Comparison of ENCODE assay signal across 20 cellular contexts in the genomic region with DNA sequence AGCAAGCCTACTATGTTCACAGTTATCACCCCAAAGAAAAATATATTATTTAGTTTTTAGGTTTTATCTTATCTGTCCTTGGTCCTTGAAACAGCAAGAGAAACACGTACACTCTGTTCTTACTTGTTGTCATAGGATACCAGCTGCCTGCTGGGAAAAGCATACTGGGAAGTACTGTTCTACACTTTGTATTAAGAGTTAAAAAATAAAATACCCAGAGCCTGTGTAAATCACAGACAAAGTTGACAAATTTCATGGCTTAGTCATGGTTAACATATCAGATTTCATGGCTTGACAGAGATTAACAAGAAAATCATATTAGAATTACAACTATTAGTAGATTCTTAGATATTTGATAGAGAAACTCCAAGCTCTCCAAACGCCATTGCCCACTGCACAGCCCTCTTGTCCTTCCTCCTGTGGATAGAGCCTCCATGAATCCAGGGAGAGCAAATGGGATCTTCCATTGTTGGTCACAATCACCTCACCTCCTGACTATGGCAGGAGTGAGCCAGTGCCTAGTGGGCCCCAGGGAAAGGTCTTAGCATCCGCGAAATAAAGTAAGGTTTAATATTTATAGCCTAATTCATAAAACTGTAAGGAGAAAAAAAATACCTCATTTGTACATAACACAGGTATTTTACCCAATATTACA.
A peak's percentile ranks its signal among the peaks of the same experiment; 100 is the strongest.
DNase-seq lines count a peak whose midpoint lies in the region; TF ChIP-seq lines count a peak whose summit lies in the region.
"Had no signal": no experiment of that assay in that cellular context is flagged by ENCODE, and none has a peak within 500 bp of the region (broad histone marks: within the 10 kb centered on the region; RNA-seq: fewer than 3 reads in every experiment).

No MANE protein-coding gene starts in this region.

- no peaks in the 10 kb centered on the region for H3K9me3 Mint-ChIP-seq in CD14-positive monocyte
- H3K9me3 Mint-ChIP-seq in dendritic cell treated with granulocyte-macrophage colony-stimulating factor and Interleukin-4, amounts not matched to agents 40 ng/mL and 50 ng/mL, for 4 days, result no peaks in the 10 kb centered on the region
- no peaks in the 10 kb centered on the region for H3K9me3 Mint-ChIP-seq in neural crest cell
- H3K9me3 Mint-ChIP-seq: activated B cell treated with CpG ODN at 0.5 μM for 24 hours; activated CD4-positive, alpha-beta memory T cell treated with anti-CD3 and anti-CD28 coated beads for 36 hours; activated naive CD8-positive, alpha-beta T cell treated with anti-CD3 and anti-CD28 coated beads, Interleukin-2, amount 50 U/mL, for 24 hours; stimulated activated naive CD8-positive, alpha-beta T cell treated with anti-CD3 and anti-CD28 coated beads, Interleukin-15, Interleukin-2, amounts not matched to agents 100 ng/mL and 50 ng/mL, for 24 hours had no signal

- H3K27me3 Mint-ChIP-seq in CD14-positive monocyte (ENCODE audit: low read depth in 3 of 3) (peaks cover 1 to 3% (median 2%) of the 10 kb centered on the region in 3 donors), neural crest cell (ENCODE audit: low read depth) (no peaks in the 10 kb centered on the region)
- H3K27me3 Mint-ChIP-seq in dendritic cell treated with granulocyte-macrophage colony-stimulating factor and Interleukin-4, amounts not matched to agents 40 ng/mL and 50 ng/mL, for 4 days, result no peaks in the 10 kb centered on the region
- H3K27me3 Mint-ChIP-seq: activated B cell treated with CpG ODN at 0.5 μM for 24 hours; activated naive CD8-positive, alpha-beta T cell treated with anti-CD3 and anti-CD28 coated beads, Interleukin-2, amount 50 U/mL, for 24 hours had no signal

- no peak for TF ChIP-seq CTCF in CD14-positive monocyte (IDR thresholded peaks at IDR 0.05)
- TF ChIP-seq CTCF in neural crest cell (conservative IDR thresholded peaks at IDR 0.05), result no peak
- TF ChIP-seq CTCF in GM20000 (IDR thresholded peaks at IDR 0.05; ENCODE audit: extremely low read depth, missing control alignments), result no peak

- intact Hi-C loops in CD14-positive monocyte (cut with micrococcal nuclease), result no loop called here
- intact Hi-C loops in dendritic cell treated with granulocyte-macrophage colony-stimulating factor and Interleukin-4, amounts not matched to agents 40 ng/mL and 50 ng/mL, for 4 days (cut with micrococcal nuclease), result no loop called here

- H3K36me3 Mint-ChIP-seq in CD14-positive monocyte (no peaks in the 10 kb centered on the region), neural crest cell (ENCODE audit: low read depth) (no peaks in the 10 kb centered on the region)
- H3K36me3 Mint-ChIP-seq in dendritic cell treated with granulocyte-macrophage colony-stimulating factor and Interleukin-4, amounts not matched to agents 40 ng/mL and 50 ng/mL, for 4 days (ENCODE audit: low read depth), result no peaks in the 10 kb centered on the region
- H3K36me3 Mint-ChIP-seq: activated CD4-positive, alpha-beta memory T cell treated with anti-CD3 and anti-CD28 coated beads for 36 hours had no signal

- H3K4me3 Mint-ChIP-seq in CD14-positive monocyte (no peak overlapping the region), neural crest cell (peak overlapping the region; percentile 32)
- H3K4me3 Mint-ChIP-seq in dendritic cell treated with granulocyte-macrophage colony-stimulating factor and Interleukin-4, amounts not matched to agents 40 ng/mL and 50 ng/mL, for 4 days, result no peak overlapping the region
- H3K4me3 Mint-ChIP-seq: activated B cell treated with CpG ODN at 0.5 μM for 24 hours; activated CD4-positive, alpha-beta memory T cell treated with anti-CD3 and anti-CD28 coated beads for 36 hours; activated naive CD8-positive, alpha-beta T cell treated with anti-CD3 and anti-CD28 coated beads, Interleukin-2, amount 50 U/mL, for 24 hours; stimulated activated naive CD8-positive, alpha-beta T cell treated with anti-CD3 and anti-CD28 coated beads, Interleukin-15, Interleukin-2, amounts not matched to agents 100 ng/mL and 50 ng/mL, for 24 hours had no signal

- H3K27ac Mint-ChIP-seq in CD14-positive monocyte (peak overlapping the region; percentile 81 to 93 (median 87)), neural crest cell (ENCODE audit: unreplicated experiment) (no peak overlapping the region)
- peak overlapping the region; percentile 84 for H3K27ac Mint-ChIP-seq in dendritic cell treated with granulocyte-macrophage colony-stimulating factor and Interleukin-4, amounts not matched to agents 40 ng/mL and 50 ng/mL, for 4 days
- H3K27ac Mint-ChIP-seq: activated B cell treated with CpG ODN at 0.5 μM for 24 hours; activated CD4-positive, alpha-beta memory T cell treated with anti-CD3 and anti-CD28 coated beads for 36 hours; activated naive CD8-positive, alpha-beta T cell treated with anti-CD3 and anti-CD28 coated beads, Interleukin-2, amount 50 U/mL, for 24 hours; stimulated activated naive CD8-positive, alpha-beta T cell treated with anti-CD3 and anti-CD28 coated beads, Interleukin-15, Interleukin-2, amounts not matched to agents 100 ng/mL and 50 ng/mL, for 24 hours had no signal

- H3K4me1 Mint-ChIP-seq in CD14-positive monocyte, result peaks cover 59% of the 10 kb centered on the region
- H3K4me1 Mint-ChIP-seq in dendritic cell treated with granulocyte-macrophage colony-stimulating factor and Interleukin-4, amounts not matched to agents 40 ng/mL and 50 ng/mL, for 4 days (ENCODE audit: low read depth), result peaks cover 69% of the 10 kb centered on the region
- H3K4me1 Mint-ChIP-seq in neural crest cell, result peaks cover 20% of the 10 kb centered on the region
- H3K4me1 Mint-ChIP-seq: activated B cell treated with CpG ODN at 0.5 μM for 24 hours; activated naive CD8-positive, alpha-beta T cell treated with anti-CD3 and anti-CD28 coated beads, Interleukin-2, amount 50 U/mL, for 24 hours had no signal

- DNase-seq in CD14-positive monocyte (ENCODE audit: low spot score) (no peak), M059J (ENCODE audit: low read depth) (peak; percentile 19), neural crest cell (ENCODE audit: low read depth, low spot score) (no peak), GM20000 (ENCODE audit: low spot score) (no peak), NOMO-1 treated with DMSO at 0.1 percent for 48 hours (lab: John Stamatoyannopoulos, UW; ENCODE audit: unreplicated experiment) (no peak), NCI-H526 (lab: John Stamatoyannopoulos, UW) (no peak), NCI-H446 (lab: John Stamatoyannopoulos, UW) (no peak)
- DNase-seq: activated B cell treated with CpG ODN at 0.5 μM for 24 hours; activated CD4-positive, alpha-beta memory T cell treated with anti-CD3 and anti-CD28 coated beads for 36 hours; activated effector memory CD4-positive, alpha-beta T cell treated with Interleukin-2 at 50 U/mL for 16 hours; activated naive CD8-positive, alpha-beta T cell treated with anti-CD3 and anti-CD28 coated beads, Interleukin-2, amount 50 U/mL, for 24 hours; cortex of kidney; DMS79; glutamatergic neuron; NCI-H146; NCI-H524; stimulated activated CD4-positive, alpha-beta T cell treated with anti-CD3 and anti-CD28 coated beads, Interleukin-12 subunit alpha, Interleukin-12 subunit beta, amount 100 ng/mL, for 4 hours; T1000 had no signal
